In genomic region chr12:75727577-75727976, GRCh38 we compare ENCODE assay signal across 32 cellular contexts.
DNase-seq lines count a peak whose midpoint lies in the region; ATAC-seq, FAIRE-seq and TF ChIP-seq lines count a peak whose summit lies in the region.
"Had no signal": no experiment of that assay in that cellular context is flagged by ENCODE, and none has a peak within 500 bp of the region (broad histone marks: within the 10 kb centered on the region; RNA-seq: fewer than 3 reads in every experiment).

No MANE protein-coding gene starts in this region.

- H3K27ac Mint-ChIP-seq in Caco-2 (ENCODE audit: unreplicated experiment): peak overlapping the region; percentile 60
- H3K27ac Mint-ChIP-seq in neural crest cell (ENCODE audit: unreplicated experiment): peak overlapping the region; percentile 9
- H3K27ac Mint-ChIP-seq: activated CD4-positive, alpha-beta T cell treated with anti-CD3 and anti-CD28 coated beads for 36 hours; activated CD8-positive, alpha-beta T cell treated with anti-CD3 and anti-CD28 coated beads, Interleukin-2, amount 10 ng/mL, durations not matched to agents 7 days and 5 days; activated naive CD4-positive, alpha-beta T cell treated with anti-CD3 and anti-CD28 coated beads, Interleukin-2, amount 50 U/mL, for 24 hours; activated T-helper 17 cell treated with anti-CD3 and anti-CD28 coated beads, Interleukin-2, amount 50 U/mL, for 72 hours had no signal

- H3K9ac ChIP-seq in HUES64 (ENCODE audit: low read depth, low read length) (no peak overlapping the region), H1 (replicated peaks in 1 of 4; ENCODE audit: extremely low read depth in 1 of 4, low read depth in 3 of 4, low read length in 3 of 4) (no peak overlapping the region), SK-N-SH (no peak overlapping the region)

- FAIRE-seq in H1 (lab: Jason Lieb, UNC): no peak
- FAIRE-seq: colon, RCC 7860 had no signal

- no peak for TF ChIP-seq CTCF in Caco-2 (IDR thresholded peaks at IDR 0.05; ENCODE audit: insufficient read depth in 1 of 2, low read depth in 1 of 2, low read length in 1 of 2, severe bottlenecking in 1 of 2, unreplicated experiment in 1 of 2)
- no peak for TF ChIP-seq CTCF in H1 (IDR thresholded peaks at IDR 0.05; ENCODE audit: control extremely low read depth in 1 of 3, insufficient read depth in 1 of 3, low read depth in 1 of 3, low read length in 3 of 3)
- TF ChIP-seq CTCF in neural crest cell (conservative IDR thresholded peaks at IDR 0.05): no peak
- no peak for TF ChIP-seq CTCF in SK-N-SH (IDR thresholded peaks at IDR 0.05)

- H3K36me3 Mint-ChIP-seq in Caco-2 (ENCODE audit: insufficient read depth, unreplicated experiment) (no peaks in the 10 kb centered on the region), neural crest cell (ENCODE audit: low read depth) (no peaks in the 10 kb centered on the region)
- H3K36me3 Mint-ChIP-seq: activated naive CD4-positive, alpha-beta T cell treated with anti-CD3 and anti-CD28 coated beads, Interleukin-2, amount 50 U/mL, for 24 hours; CD8-positive, alpha-beta memory T cell had no signal

- H3K27ac ChIP-seq in HUES64 (ENCODE audit: low read depth, low read length) (peak overlapping the region; percentile 5; the same call in 1 of the 2 replicates), H1 (ENCODE audit: low read depth, low read length) (no peak overlapping the region), SK-N-SH (ENCODE audit: low read depth in 2 of 2, low read length in 1 of 2) (no peak overlapping the region)
- H3K27ac ChIP-seq: brain microvascular endothelial cell, epithelial cell of prostate, prostate gland, tibial nerve had no signal

- peaks cover 21% of the 10 kb centered on the region for H3F3A ChIP-seq in SK-N-SH (replicated peaks; ENCODE audit: insufficient read depth)

- peaks cover 27% of the 10 kb centered on the region for H3K4me1 Mint-ChIP-seq in Caco-2 (ENCODE audit: low read depth, unreplicated experiment)
- peaks cover 33% of the 10 kb centered on the region for H3K4me1 Mint-ChIP-seq in neural crest cell

- no peaks in the 10 kb centered on the region for H3K36me3 ChIP-seq in Caco-2 (ENCODE audit: control insufficient read depth, insufficient read depth, low read length)
- H3K36me3 ChIP-seq in HUES64 (ENCODE audit: insufficient read depth, low read length): no peaks in the 10 kb centered on the region
- no peaks in the 10 kb centered on the region for H3K36me3 ChIP-seq in H1 (ENCODE audit: control insufficient read depth in 2 of 4, insufficient read depth in 4 of 4, low read length in 3 of 4)
- no peaks in the 10 kb centered on the region for H3K36me3 ChIP-seq in SK-N-SH (replicated peaks in 1 of 2; ENCODE audit: control insufficient read depth in 1 of 2, insufficient read depth in 2 of 2, low read length in 1 of 2)
- H3K36me3 ChIP-seq: brain microvascular endothelial cell, prostate gland, tibial nerve had no signal

- H2BK12ac ChIP-seq in H1 (ENCODE audit: low read depth, low read length): peak overlapping the region; percentile 23; the same call in 1 of the 2 replicates

- POLR2A ChIA-PET in Caco-2 (lab: Charles Lee) (no interaction called here), H1 (lab: Charles Lee; ENCODE audit: partially characterized antibody) (no interaction called here), SK-N-SH (lab: Yijun Ruan, JAX) (no interaction called here)

- CTCF ChIA-PET in Caco-2 (lab: Charles Lee): no interaction called here
- CTCF ChIA-PET in H1 (lab: Charles Lee; ENCODE audit: partially characterized antibody): interaction anchor here (0.8 to 1.1 kb wide), 2 partner anchors 53 to 156 kb away, joined by 3 read pairs; no protein-coding TSS in a partner anchor
- CTCF ChIA-PET in SK-N-SH (lab: Yijun Ruan, JAX): no interaction called here

- H3K4me2 ChIP-seq in H1 (ENCODE audit: insufficient read depth in 1 of 2, low read depth in 2 of 2, low read length in 2 of 2): no peak overlapping the region
- H3K4me2 ChIP-seq in SK-N-SH: no peak overlapping the region

- H3K27me3 Mint-ChIP-seq in Caco-2 (ENCODE audit: insufficient read depth, unreplicated experiment) (no peaks in the 10 kb centered on the region), neural crest cell (ENCODE audit: low read depth) (no peaks in the 10 kb centered on the region)
- H3K27me3 Mint-ChIP-seq: activated CD4-positive, alpha-beta T cell treated with anti-CD3 and anti-CD28 coated beads for 36 hours; activated naive CD4-positive, alpha-beta T cell treated with anti-CD3 and anti-CD28 coated beads, Interleukin-2, amount 50 U/mL, for 24 hours; activated T-helper 17 cell treated with anti-CD3 and anti-CD28 coated beads, Interleukin-2, amount 50 U/mL, for 72 hours had no signal

- H3K79me2 ChIP-seq in H1 (ENCODE audit: control insufficient read depth in 1 of 2, insufficient read depth in 2 of 2, low read length in 2 of 2) (no peaks in the 10 kb centered on the region), SK-N-SH (ENCODE audit: insufficient read depth) (no peaks in the 10 kb centered on the region)

- no peak overlapping the region for H4K8ac ChIP-seq in H1 (ENCODE audit: extremely low read depth, insufficient read depth, low read length)

- no peaks in the 10 kb centered on the region for H3K9me3 Mint-ChIP-seq in Caco-2 (ENCODE audit: unreplicated experiment)
- no peaks in the 10 kb centered on the region for H3K9me3 Mint-ChIP-seq in neural crest cell
- H3K9me3 Mint-ChIP-seq: activated T-helper 17 cell treated with anti-CD3 and anti-CD28 coated beads, Interleukin-2, amount 50 U/mL, for 72 hours; CD8-positive, alpha-beta memory T cell had no signal

- TF ChIP-seq RAD21 in H1 (IDR thresholded peaks at IDR 0.05 in 1 of 2, conservative IDR thresholded peaks at IDR 0.05 in 1 of 2; ENCODE audit: low read depth in 2 of 2, low read length in 2 of 2): 0 out of 4 replicates have a peak, but pooled peaks of 1 of the 2 experiments have one; percentile 11
- no peak for TF ChIP-seq RAD21 in SK-N-SH (IDR thresholded peaks at IDR 0.05; ENCODE audit: low read length)

- intact Hi-C loops in Caco-2 (cut with micrococcal nuclease; ENCODE audit: unreplicated experiment): no loop called here

- H2BK5ac ChIP-seq in H1 (ENCODE audit: low read depth, low read length): no peak overlapping the region

- no peak overlapping the region for H2BK15ac ChIP-seq in H1 (ENCODE audit: low read length)

- no peak overlapping the region for H4K91ac ChIP-seq in H1 (replicated peaks; ENCODE audit: insufficient read length, low read length)

- TF ChIP-seq POLR2A in H1 (IDR thresholded peaks at IDR 0.05; ENCODE audit: control extremely low read depth in 1 of 2, low read depth in 2 of 2, low read length in 2 of 2): no peak

- H3K4me3 Mint-ChIP-seq in Caco-2 (ENCODE audit: unreplicated experiment): peak overlapping the region; percentile 3
- no peak overlapping the region for H3K4me3 Mint-ChIP-seq in neural crest cell
- H3K4me3 Mint-ChIP-seq: activated CD4-positive, alpha-beta T cell treated with anti-CD3 and anti-CD28 coated beads for 36 hours; activated CD8-positive, alpha-beta T cell treated with anti-CD3 and anti-CD28 coated beads, Interleukin-2, amount 10 ng/mL, durations not matched to agents 7 days and 5 days; activated naive CD4-positive, alpha-beta T cell treated with anti-CD3 and anti-CD28 coated beads, Interleukin-2, amount 50 U/mL, for 24 hours; activated T-helper 17 cell treated with anti-CD3 and anti-CD28 coated beads, Interleukin-2, amount 50 U/mL, for 72 hours; CD8-positive, alpha-beta memory T cell had no signal

- no peak overlapping the region for H4K5ac ChIP-seq in H1 (ENCODE audit: insufficient read length, low read depth, low read length)

- H2BK20ac ChIP-seq in H1 (ENCODE audit: low read length): peak overlapping the region; percentile 43; the same call in 1 of the 2 replicates

- H3K23ac ChIP-seq in H1 (ENCODE audit: insufficient read length): no peak overlapping the region

- no peak for ATAC-seq in HG02610 (IDR thresholded peaks at IDR 0.05; ENCODE audit: unreplicated experiment)
- ATAC-seq: activated CD4-positive, alpha-beta T cell treated with anti-CD3 and anti-CD28 coated beads for 36 hours; activated CD8-positive, alpha-beta T cell treated with anti-CD3 and anti-CD28 coated beads, Interleukin-2, amount 10 ng/mL, durations not matched to agents 7 days and 5 days; activated T-helper 17 cell treated with anti-CD3 and anti-CD28 coated beads, Interleukin-2, amount 50 U/mL, for 72 hours had no signal

- H3K14ac ChIP-seq in H1 (ENCODE audit: insufficient read length): no peak overlapping the region

- H3K4ac ChIP-seq in H1 (replicated peaks; ENCODE audit: insufficient read length, low read depth, low read length): no peak overlapping the region

- H2AFZ ChIP-seq in H1 (ENCODE audit: low read length) (no peak overlapping the region), SK-N-SH (ENCODE audit: low read depth) (no peak overlapping the region)

- H3K4me1 ChIP-seq in Caco-2: peaks cover 34% of the 10 kb centered on the region
- H3K4me1 ChIP-seq in HUES64 (ENCODE audit: insufficient read depth, low read length): peaks cover 39% of the 10 kb centered on the region
- peaks cover 0 to 6% (median 2%) of the 10 kb centered on the region in 4 experiments; a peak in 3 of 7 replicates for H3K4me1 ChIP-seq in H1 (replicated peaks in 1 of 4; ENCODE audit: control insufficient read depth in 3 of 4, insufficient read depth in 4 of 4, low read length in 3 of 4)
- H3K4me1 ChIP-seq in SK-N-SH (ENCODE audit: control insufficient read depth in 1 of 2, insufficient read depth in 2 of 2, low read depth in 1 of 2, low read length in 1 of 2): peaks cover 7 to 30% of the 10 kb centered on the region in 2 experiments; a peak in 3 of 4 replicates
- H3K4me1 ChIP-seq: prostate gland had no signal

- H3K27me3 ChIP-seq in Caco-2 (replicated peaks; ENCODE audit: control insufficient read depth, insufficient read depth, low read length) (no peaks in the 10 kb centered on the region), HUES64 (ENCODE audit: insufficient read depth, low read length) (no peaks in the 10 kb centered on the region), H1 (replicated peaks in 1 of 4; ENCODE audit: control insufficient read depth in 3 of 4, extremely low read depth in 1 of 4, insufficient read depth in 3 of 4, low read length in 3 of 4) (no peaks in the 10 kb centered on the region), SK-N-SH (ENCODE audit: insufficient read depth) (no peaks in the 10 kb centered on the region)
- H3K27me3 ChIP-seq: brain microvascular endothelial cell, tibial nerve had no signal

- DNase-seq in Caco-2 (peak; percentile 24 to 47), H1 (ENCODE audit: low read depth in 1 of 2, low spot score in 2 of 2) (no peak), neural crest cell (ENCODE audit: low read depth, low spot score) (no peak), ureter (ENCODE audit: low spot score) (no peak), SK-N-SH (no peak)
- DNase-seq in central memory CD4-positive, alpha-beta T cell: no peak
- DNase-seq: activated CD4-positive, alpha-beta T cell treated with anti-CD3 and anti-CD28 coated beads for 36 hours; activated CD8-positive, alpha-beta T cell treated with anti-CD3 and anti-CD28 coated beads, Interleukin-2, amount 10 ng/mL, durations not matched to agents 7 days and 5 days; amygdala; brain microvascular endothelial cell; CD8-positive, alpha-beta memory T cell; effector CD4-positive, alpha-beta T cell; GDM1; hippocampal formation; Kasumi-1; MV-4-11; NCI-H1694; NCI-H446; NCI-H774; SHP77 treated with DMSO at 0.1 percent for 48 hours; stimulated activated CD4-positive, alpha-beta T cell treated with anti-CD3 and anti-CD28 coated beads, Interleukin-15, amount 100 ng/mL, for 24 hours; stimulated activated CD4-positive, alpha-beta T cell treated with anti-CD3 and anti-CD28 coated beads, Interleukin-4, amount 100 ng/mL, for 4 hours; SW 1271 had no signal

- no peak overlapping the region for H2AK5ac ChIP-seq in H1 (ENCODE audit: low read depth, low read length)

- H4K20me1 ChIP-seq in H1 (replicated peaks in 1 of 2; ENCODE audit: control insufficient read depth in 1 of 2, insufficient read depth in 2 of 2, low read length in 2 of 2) (no peaks in the 10 kb centered on the region), SK-N-SH (ENCODE audit: insufficient read depth) (no peaks in the 10 kb centered on the region)

- BruUV-seq in Caco-2 (replicated peaks; lab: Mats Ljungman, UMichigan): no TSS peak

- no peak overlapping the region for H3K56ac ChIP-seq in H1 (replicated peaks; ENCODE audit: insufficient read length, low read depth, low read length)

- H3K4me3 ChIP-seq in Caco-2 (ENCODE audit: low read depth, low read length) (no peak overlapping the region), HUES64 (ENCODE audit: low read length) (no peak overlapping the region), H1 (ENCODE audit: extremely low read depth in 1 of 4, insufficient read depth in 2 of 4, low read depth in 3 of 4, low read length in 4 of 4) (no peak overlapping the region), SK-N-SH (ENCODE audit: low read depth in 2 of 2, low read length in 1 of 2) (no peak overlapping the region)
- H3K4me3 ChIP-seq: prostate gland, tibial nerve had no signal

- H2BK120ac ChIP-seq in H1 (replicated peaks; ENCODE audit: low read depth, low read length): no peak overlapping the region

- H3K18ac ChIP-seq in H1 (ENCODE audit: extremely low read depth, low read length): 0 out of 2 replicates have a peak overlapping the region, but pooled peaks have one; percentile 28

- no peaks in the 10 kb centered on the region for H3K9me2 ChIP-seq in SK-N-SH

- TF ChIP-seq EP300 in H1 (IDR thresholded peaks at IDR 0.05; ENCODE audit: borderline replicate concordance in 1 of 2, low read depth in 2 of 2, low read length in 2 of 2) (no peak), SK-N-SH (IDR thresholded peaks at IDR 0.05; ENCODE audit: borderline replicate concordance in 1 of 2, low read depth in 1 of 2, low read length in 1 of 2) (no peak)

- whole genome bisulfite sequencing in HUES64: 51% methylated on average over 2 of the region's 2 CpGs
- WGBS in H1 (ENCODE audit: extremely low coverage in 1 of 2, insufficient coverage in 1 of 2, insufficient read length in 1 of 2, insufficient replicate concordance in 2 of 2, low coverage in 1 of 2, low lambda C conversion rate in 2 of 2, missing lambda C conversion rate in 1 of 2), 2 experiments: 66% methylated on average over 2 of the region's 2 CpGs; no CpG with 5 or more reads in 1 of the 2 experiments
- WGBS in SK-N-SH (ENCODE audit: low lambda C conversion rate): 84% methylated on average over 2 of the region's 2 CpGs

- 0 out of 2 replicates have a peak, but pooled peaks cover 3% of the 10 kb centered on the region for H3K9me3 ChIP-seq in Caco-2
- no peaks in the 10 kb centered on the region; the same call in 1 of the 2 replicates for H3K9me3 ChIP-seq in HUES64 (ENCODE audit: insufficient read depth, low read depth, low read length)
- no peaks in the 10 kb centered on the region for H3K9me3 ChIP-seq in H1 (ENCODE audit: insufficient read depth in 2 of 2, low read depth in 1 of 2, low read length in 1 of 2)
- no peaks in the 10 kb centered on the region for H3K9me3 ChIP-seq in SK-N-SH
- H3K9me3 ChIP-seq: prostate gland, tibial nerve had no signal

- H3K23me2 ChIP-seq in H1 (ENCODE audit: low read depth, low read length): no peaks in the 10 kb centered on the region

- H3K79me1 ChIP-seq in H1 (ENCODE audit: low read depth, low read length): no peaks in the 10 kb centered on the region

Comparison
In these comparisons a context has a peak if more than half of its experiments do, and no peak if none do; other contexts are left out.
1. DNase-seq: peak in Caco-2 (2 of 2); none in H1 (0 of 2), neural crest cell (single experiment), central memory CD4-positive, alpha-beta T cell (single experiment), ureter (single experiment) and SK-N-SH (single experiment).